9 cellular contexts compared by ENCODE assay signal in genomic region chr14:73757381-73757780, GRCh38. TPM values are rescaled to one million over a fixed set of nuclear protein-coding genes. Genes with fewer than 3 reads are reported as not detected.
DNase-seq lines count a peak whose midpoint lies in the region; ATAC-seq and TF ChIP-seq lines count a peak whose summit lies in the region.
"Had no signal": no experiment of that assay in that cellular context is flagged by ENCODE, and none has a peak within 500 bp of the region (broad histone marks: within the 10 kb centered on the region; RNA-seq: fewer than 3 reads in every experiment).

No MANE protein-coding gene starts in this region.

- H3K4me1 Mint-ChIP-seq in neural progenitor cell: peaks cover 73% of the 10 kb centered on the region

- H3K4me3 ChIP-seq in AG10803 (ENCODE audit: low read length): peak overlapping the region; percentile 89
- peak overlapping the region; percentile 62 for H3K4me3 ChIP-seq in MG63
- H3K4me3 ChIP-seq in neural progenitor cell: no peak overlapping the region

- H3K4me1 ChIP-seq in neural progenitor cell: peaks cover 15% of the 10 kb centered on the region

- no peak overlapping the region for H3K27ac Mint-ChIP-seq in neural progenitor cell

- DNase-seq in AG10803 (ENCODE audit: low read depth): no peak
- no peak for DNase-seq in MG63
- no peak for DNase-seq in caudate nucleus (lab: John Stamatoyannopoulos, UW)
- DNase-seq in neural progenitor cell (ENCODE audit: low spot score): no peak
- no peak for DNase-seq in GDM1 (lab: John Stamatoyannopoulos, UW)
- DNase-seq in NCI-H226: no peak
- DNase-seq: stimulated activated CD4-positive, alpha-beta T cell treated with anti-CD3 and anti-CD28 coated beads, Interleukin-2, amount 100 ng/mL, for 24 hours had no signal

- no peak overlapping the region for H3K4me2 ChIP-seq in neural progenitor cell

- H3K36me3 Mint-ChIP-seq in neural progenitor cell: no peaks in the 10 kb centered on the region

- H3K9ac ChIP-seq in neural progenitor cell: no peak overlapping the region

- ATAC-seq in HG03442 (IDR thresholded peaks at IDR 0.05; ENCODE audit: unreplicated experiment) (no peak), GM19351 (IDR thresholded peaks at IDR 0.05; ENCODE audit: unreplicated experiment) (no peak)

- TF ChIP-seq CTCF in AG10803 (conservative IDR thresholded peaks at IDR 0.05; ENCODE audit: low read length) (no peak), neural progenitor cell (IDR thresholded peaks at IDR 0.05) (no peak)

- H3K9me3 ChIP-seq in MG63: no peaks in the 10 kb centered on the region
- H3K9me3 ChIP-seq in neural progenitor cell (ENCODE audit: low read depth): no peaks in the 10 kb centered on the region

- peaks cover 24% of the 10 kb centered on the region for H4K20me1 ChIP-seq in neural progenitor cell (ENCODE audit: low read depth)

- H2AFZ ChIP-seq in neural progenitor cell (replicated peaks): no peak overlapping the region

- peak overlapping the region; percentile 84 for H3K4me3 Mint-ChIP-seq in neural progenitor cell

- peaks cover 7% of the 10 kb centered on the region for H3K27me3 Mint-ChIP-seq in neural progenitor cell (ENCODE audit: insufficient read depth, low read depth)

- no peaks in the 10 kb centered on the region for H3K27me3 ChIP-seq in MG63
- peaks cover 46% of the 10 kb centered on the region for H3K27me3 ChIP-seq in neural progenitor cell

- peak overlapping the region; percentile 67 for H3K27ac ChIP-seq in caudate nucleus (ENCODE audit: low read depth, low read length)
- H3K27ac ChIP-seq in neural progenitor cell: no peak overlapping the region

- H3F3A ChIP-seq in neural progenitor cell (ENCODE audit: low read depth): peaks cover 11% of the 10 kb centered on the region

- H3K79me2 ChIP-seq in neural progenitor cell (ENCODE audit: low read depth): no peaks in the 10 kb centered on the region

- H3K9me3 Mint-ChIP-seq in neural progenitor cell: no peaks in the 10 kb centered on the region

- H3K36me3 ChIP-seq in MG63 (peaks cover 8% of the 10 kb centered on the region), neural progenitor cell (no peaks in the 10 kb centered on the region)

RNA-seq across cellular contexts. Expression of gene PNMA1, which starts 43.2 kb away (rescaled TPM):
- total RNA-seq in MG63 (2014; rRNA removed; shearing (Covaris generic); ENCODE audit: low replicate concordance): 22.1 and 38.5 TPM in 2 replicates
- 25.9 and 37.3 TPM in 2 replicates for total RNA-seq in neural progenitor cell (ENCODE audit: low replicate concordance)
